In genomic region chr16:79069118-79069517, GRCh38 we compare ENCODE assay signal across 18 cellular contexts.
"Had no signal": no experiment of that assay in that cellular context is flagged by ENCODE, and none has a peak within 500 bp of the region (broad histone marks: within the 10 kb centered on the region; RNA-seq: fewer than 3 reads in every experiment).

No MANE protein-coding gene starts in this region.

- H3K27ac ChIP-seq: brain microvascular endothelial cell, neural progenitor cell, SK-N-MC had no signal

- DNase-seq: activated CD4-positive, CD25-positive, alpha-beta regulatory T cell treated with anti-CD3 and anti-CD28 coated beads, Interleukin-2, amount 50 U/mL, for 72 hours; activated CD8-positive, alpha-beta T cell treated with anti-CD3 and anti-CD28 coated beads, Interleukin-2, amount 10 ng/mL, durations not matched to agents 7 days and 5 days; activated effector memory CD4-positive, alpha-beta T cell treated with anti-CD3 and anti-CD28 coated beads, Interleukin-2, amount 50 U/mL, for 16 hours; brain microvascular endothelial cell; effector CD8-positive, alpha-beta T cell; foreskin melanocyte; head of caudate nucleus; immature natural killer cell; left cardiac atrium; naive B cell; stimulated activated CD4-positive, alpha-beta T cell treated with anti-CD3 and anti-CD28 coated beads, Interleukin-1b, Interleukin-23, amount 100 ng/mL, for 48 hours; T-cell; T1000 had no signal

- H3K9ac ChIP-seq: neural progenitor cell had no signal

- H3K36me3 ChIP-seq: brain microvascular endothelial cell, neural progenitor cell, tibial nerve had no signal

- ATAC-seq: activated CD8-positive, alpha-beta T cell treated with anti-CD3 and anti-CD28 coated beads, Interleukin-2, amount 10 ng/mL, durations not matched to agents 7 days and 5 days; left cardiac atrium; sciatic nerve; T-cell had no signal

- H3K9me3 ChIP-seq: tibial nerve had no signal

- H3K27me3 ChIP-seq: brain microvascular endothelial cell, neural progenitor cell, tibial nerve had no signal

- H3K4me3 ChIP-seq: neural progenitor cell, SK-N-MC, tibial nerve had no signal

- H2AFZ ChIP-seq: neural progenitor cell had no signal

- FAIRE-seq: endothelial cell of umbilical vein had no signal

- H3K4me2 ChIP-seq: neural progenitor cell had no signal
